ENCODE assay signal across 8 cellular contexts in genomic region chr3:16480861-16481569, GRCh38. TPM values are rescaled to one million over a fixed set of nuclear protein-coding genes. Genes with fewer than 3 reads are reported as not detected.
DNase-seq lines count a peak whose midpoint lies in the region; ATAC-seq and TF ChIP-seq lines count a peak whose summit lies in the region.

No MANE protein-coding gene starts in this region.

- DNase-seq in AG20443 (ENCODE audit: low spot score) (peak; percentile 28), SJSA1 (ENCODE audit: low read depth in 1 of 2, low spot score in 2 of 2) (peak in 1 of 2 experiments; percentile 60), hepatocyte (ENCODE audit: low spot score) (no peak), globus pallidus (ENCODE audit: low spot score) (no peak), NCI-H1092 treated with DMSO at 0.1 percent for 48 hours (lab: John Stamatoyannopoulos, UW) (no peak), HPDE6-E6E7 (ENCODE audit: extremely low spot score) (no peak)

- 21% methylated on average over 5 of the region's 5 CpGs for WGBS in hepatocyte (ENCODE audit: low lambda C conversion rate, missing lambda C conversion rate)

- H3K27me3 ChIP-seq in SJSA1 (replicated peaks) = no peaks in the 10 kb centered on the region
- H3K27me3 ChIP-seq in hepatocyte = no peaks in the 10 kb centered on the region

- no peaks in the 10 kb centered on the region for H3K36me3 ChIP-seq in SJSA1
- no peaks in the 10 kb centered on the region for H3K36me3 ChIP-seq in hepatocyte (replicated peaks; ENCODE audit: insufficient read depth, low read depth)

- TF ChIP-seq CTCF in hepatocyte (IDR thresholded peaks at IDR 0.05; ENCODE audit: poor library complexity) = no peak

- H3K9me3 ChIP-seq in SJSA1 (replicated peaks) = no peaks in the 10 kb centered on the region
- H3K9me3 ChIP-seq in hepatocyte (ENCODE audit: low read depth) = no peaks in the 10 kb centered on the region

- H4K20me1 ChIP-seq in hepatocyte (ENCODE audit: insufficient read depth, poor library complexity, severe bottlenecking) = no peaks in the 10 kb centered on the region

- H3K27ac ChIP-seq in SJSA1 (peak overlapping the region; percentile 87), hepatocyte (peak overlapping the region; percentile 56)

- H3K4me1 ChIP-seq in SJSA1 (replicated peaks) (peaks cover 77% of the 10 kb centered on the region), hepatocyte (ENCODE audit: insufficient read depth) (peaks cover 48% of the 10 kb centered on the region)

- H3K4me3 ChIP-seq in SJSA1 (no peak overlapping the region), hepatocyte (no peak overlapping the region)

- H3K4me2 ChIP-seq in hepatocyte = peak overlapping the region; percentile 57

- ATAC-seq in GM21447 (IDR thresholded peaks at IDR 0.05; ENCODE audit: unreplicated experiment) = peak; percentile 46
- no peak for ATAC-seq in GM18858 (IDR thresholded peaks at IDR 0.05; ENCODE audit: unreplicated experiment)

- peak overlapping the region; percentile 15 for H2AFZ ChIP-seq in hepatocyte

- no peaks in the 10 kb centered on the region for H3K9me2 ChIP-seq in hepatocyte (replicated peaks; ENCODE audit: insufficient read depth)

- H3K79me2 ChIP-seq in hepatocyte = no peaks in the 10 kb centered on the region

RNA-seq across cellular contexts. Expression of gene RFTN1, which starts 32.5 kb away (rescaled TPM):
- total RNA-seq in SJSA1 (2014; rRNA removed; shearing (Covaris generic)) = 54.3 and 56.5 TPM in 2 replicates
- total RNA-seq in hepatocyte = 14.9 and 17.0 TPM in 2 replicates
- polyA plus RNA-seq in hepatocyte = 4.4 and 10.0 TPM in 2 replicates
